ENCODE assay signal across 11 cellular contexts in genomic region chr6:99622044-99622443, GRCh38. TPM values are rescaled to one million over a fixed set of nuclear protein-coding genes. Genes with fewer than 3 reads are reported as not detected.
"Had no signal": no experiment of that assay in that cellular context is flagged by ENCODE, and none has a peak within 500 bp of the region (broad histone marks: within the 10 kb centered on the region; RNA-seq: fewer than 3 reads in every experiment).

No MANE protein-coding gene starts in this region.

RNA-seq across cellular contexts. Expression of gene PRDM13, which starts 15.4 kb away (rescaled TPM):
- total RNA-seq: activated B cell treated with CpG ODN at 0.5 μM for 24 hours; activated CD4-positive, alpha-beta memory T cell treated with anti-CD3 and anti-CD28 coated beads for 36 hours; activated CD4-positive, alpha-beta memory T cell treated with anti-CD3 and anti-CD28 coated beads, Interleukin-2, amount 10 ng/mL, durations not matched to agents 7 days and 5 days; activated CD4-positive, alpha-beta T cell treated with anti-CD3 and anti-CD28 coated beads for 36 hours; activated CD4-positive, alpha-beta T cell treated with anti-CD3 and anti-CD28 coated beads, Interleukin-2, amount 10 ng/mL, durations not matched to agents 24 days and 14 days; activated CD4-positive, alpha-beta T cell treated with anti-CD3 and anti-CD28 coated beads, Interleukin-2, amount 10 ng/mL, durations not matched to agents 7 days and 5 days; activated CD8-positive, alpha-beta T cell treated with anti-CD3 and anti-CD28 coated beads for 36 hours; activated CD8-positive, alpha-beta T cell treated with anti-CD3 and anti-CD28 coated beads, Interleukin-2, amount 10 ng/mL, durations not matched to agents 7 days and 5 days; T-helper 1 cell treated with Interleukin-12 subunit alpha and Interleukin-12 subunit beta and Interleukin-4 antibody, amounts not matched to agents 30 ng/mL and 1 ng/mL, for 36 hours; T-helper 17 cell; T-helper 2 cell treated with Interferon-gamma antibody and Interleukin-4, amounts not matched to agents 100 ng/mL and 5 ng/mL, for 36 hours had no signal
